9 cellular contexts compared by ENCODE assay signal in genomic region chr10:14564268-14564744, GRCh38.
DNase-seq lines count a peak whose midpoint lies in the region; ATAC-seq lines count a peak whose summit lies in the region.
"Had no signal": no experiment of that assay in that cellular context is flagged by ENCODE, and none has a peak within 500 bp of the region (broad histone marks: within the 10 kb centered on the region; RNA-seq: fewer than 3 reads in every experiment).

No MANE protein-coding gene starts in this region.

- peaks cover 5% of the 10 kb centered on the region for H3K9me3 Mint-ChIP-seq in activated CD4-positive, alpha-beta memory T cell treated with anti-CD3 and anti-CD28 coated beads, Interleukin-2, amount 10 ng/mL, durations not matched to agents 7 days and 5 days
- H3K9me3 Mint-ChIP-seq in naive B cell, result peaks cover 0 to 7% (median 2%) of the 10 kb centered on the region in 7 donors

- CTCF ChIA-PET in activated CD4-positive, alpha-beta memory T cell treated with anti-CD3 and anti-CD28 coated beads, Interleukin-2, amount 10 ng/mL, durations not matched to agents 7 days and 5 days (lab: Charles Lee), result interaction anchor here (0.9 to 1.9 kb wide), 5 partner anchors 11 to 260 kb away, joined by 3 to 7 read pairs (median 3); no protein-coding TSS in a partner anchor

- peak; percentile 41 for ATAC-seq in HG02943 (IDR thresholded peaks at IDR 0.05; ENCODE audit: low read depth, unreplicated experiment)
- ATAC-seq in naive B cell (ENCODE audit: low read depth in 2 of 2), result peak; percentile 57 to 63
- no peak for ATAC-seq in GM21619 (IDR thresholded peaks at IDR 0.05; ENCODE audit: unreplicated experiment)

- H3K27me3 Mint-ChIP-seq in activated CD4-positive, alpha-beta memory T cell treated with anti-CD3 and anti-CD28 coated beads, Interleukin-2, amount 10 ng/mL, durations not matched to agents 7 days and 5 days, result no peaks in the 10 kb centered on the region
- no peaks in the 10 kb centered on the region for H3K27me3 Mint-ChIP-seq in naive B cell

- peak overlapping the region; percentile 67 for H3K4me3 Mint-ChIP-seq in activated CD4-positive, alpha-beta memory T cell treated with anti-CD3 and anti-CD28 coated beads, Interleukin-2, amount 10 ng/mL, durations not matched to agents 7 days and 5 days
- peak overlapping the region; percentile 45 to 84 (median 71) for H3K4me3 Mint-ChIP-seq in naive B cell

- H3K36me3 Mint-ChIP-seq in activated CD4-positive, alpha-beta memory T cell treated with anti-CD3 and anti-CD28 coated beads, Interleukin-2, amount 10 ng/mL, durations not matched to agents 7 days and 5 days (ENCODE audit: low read depth), result peaks cover 67% of the 10 kb centered on the region
- H3K36me3 Mint-ChIP-seq in naive B cell, result peaks cover 16 to 38% of the 10 kb centered on the region in 2 donors

- H3K27ac ChIP-seq in caudate nucleus (ENCODE audit: low read depth, low read length), result no peak overlapping the region

- DNase-seq in GF-D8 (lab: John Stamatoyannopoulos, UW), result peak; percentile 75
- no peak for DNase-seq in activated CD4-positive, alpha-beta memory T cell treated with anti-CD3 and anti-CD28 coated beads, Interleukin-2, amount 10 ng/mL, durations not matched to agents 7 days and 5 days
- DNase-seq in naive B cell, result peak; percentile 33
- no peak for DNase-seq in caudate nucleus (lab: John Stamatoyannopoulos, UW)
- DNase-seq in NCI-H2081 treated with DMSO at 0.1 percent for 48 hours (lab: John Stamatoyannopoulos, UW), result no peak
- DNase-seq in retina, result no peak
- DNase-seq: T-helper 9 cell had no signal

- peaks cover 90% of the 10 kb centered on the region for H3K4me1 Mint-ChIP-seq in activated CD4-positive, alpha-beta memory T cell treated with anti-CD3 and anti-CD28 coated beads, Interleukin-2, amount 10 ng/mL, durations not matched to agents 7 days and 5 days
- H3K4me1 Mint-ChIP-seq in naive B cell, result peaks cover 78 to 91% (median 87%) of the 10 kb centered on the region in 3 donors

- H3K27ac Mint-ChIP-seq in activated CD4-positive, alpha-beta memory T cell treated with anti-CD3 and anti-CD28 coated beads, Interleukin-2, amount 10 ng/mL, durations not matched to agents 7 days and 5 days, result peak overlapping the region; percentile 95
- H3K27ac Mint-ChIP-seq in naive B cell, result peak overlapping the region; percentile 51 to 96 (median 82)

- POLR2A ChIA-PET in activated CD4-positive, alpha-beta memory T cell treated with anti-CD3 and anti-CD28 coated beads, Interleukin-2, amount 10 ng/mL, durations not matched to agents 7 days and 5 days (lab: Charles Lee), result interaction anchor here (0.9 to 7.0 kb wide), 14 partner anchors 11 to 390 kb away, joined by 3 to 78 read pairs (median 6); partner anchors contain the start of genes CDNF, DCLRE1C, HSPA14 and MSANTD7

Comparison
In these comparisons a context has a peak if more than half of its experiments do, and no peak if none do; other contexts are left out.
1. DNase-seq: peak in GF-D8 (single experiment) and naive B cell (single experiment); none in activated CD4-positive, alpha-beta memory T cell treated with anti-CD3 and anti-CD28 coated beads, Interleukin-2, amount 10 ng/mL, durations not matched to agents 7 days and 5 days (single experiment), caudate nucleus (0 of 61), NCI-H2081 treated with DMSO at 0.1 percent for 48 hours (single experiment) and retina (single experiment).